ENCODE assay signal across 12 cellular contexts in the genomic region with DNA sequence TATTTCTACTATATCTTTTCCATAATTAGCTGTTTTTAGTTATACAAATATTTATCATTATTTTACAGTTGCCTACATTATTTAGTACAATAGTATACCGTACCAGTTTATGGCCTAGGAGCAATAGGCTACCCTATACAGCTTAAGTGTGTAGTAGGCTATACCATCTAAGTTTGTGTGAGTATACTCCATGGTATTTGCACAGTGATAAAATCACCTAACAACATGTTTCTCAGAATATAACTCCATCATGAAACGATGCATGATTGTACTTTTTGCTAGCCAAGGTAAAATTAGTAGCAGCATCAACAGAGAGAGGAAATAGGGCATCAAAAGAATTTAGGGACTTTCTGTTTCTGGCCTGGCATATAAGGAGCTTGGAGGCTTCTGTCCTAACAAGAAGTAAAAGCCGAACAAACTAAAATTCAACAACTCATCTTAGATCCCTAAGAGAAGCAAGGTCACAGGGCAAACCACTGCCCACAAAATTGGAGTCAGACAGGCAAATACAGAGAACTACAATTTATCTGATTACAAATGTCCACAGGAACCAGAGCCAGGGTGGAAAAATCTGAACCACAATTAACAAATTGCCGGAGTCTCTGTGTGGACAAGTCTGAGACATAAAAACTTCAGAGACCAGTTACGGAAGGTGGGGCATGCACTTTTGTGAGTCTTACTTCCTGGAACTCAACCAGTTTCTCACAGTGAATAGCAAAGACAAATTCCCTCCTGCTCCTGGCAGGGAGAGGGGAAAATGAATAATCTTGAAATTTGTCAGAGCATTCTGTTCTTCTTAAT.
DNase-seq lines count a peak whose midpoint lies in the region; ATAC-seq and TF ChIP-seq lines count a peak whose summit lies in the region.
"Had no signal": no experiment of that assay in that cellular context is flagged by ENCODE, and none has a peak within 500 bp of the region (broad histone marks: within the 10 kb centered on the region; RNA-seq: fewer than 3 reads in every experiment).

No MANE protein-coding gene starts in this region.

- H3K27ac ChIP-seq in ascending aorta (peak overlapping the region; percentile 49 to 81), left ventricle myocardium inferior (replicated peaks) (peak overlapping the region; percentile 60)

- H3K9me3 ChIP-seq in ascending aorta, result no peaks in the 10 kb centered on the region
- H3K9me3 ChIP-seq in left ventricle myocardium inferior (replicated peaks), result no peaks in the 10 kb centered on the region
- H3K9me3 ChIP-seq: Caco-2 had no signal

- no peak for ATAC-seq in GM21390 (IDR thresholded peaks at IDR 0.05; ENCODE audit: unreplicated experiment)
- ATAC-seq: Panc1 had no signal

- intact Hi-C loops in ascending aorta (cut with DNase I), result loop anchor here (2.0 kb wide), 1 partner anchor 840 kb away; no protein-coding TSS in a partner anchor
- intact Hi-C loops in left ventricle myocardium inferior (cut with micrococcal nuclease), result no loop called here

- H3K36me3 ChIP-seq in ascending aorta (no peaks in the 10 kb centered on the region), left ventricle myocardium inferior (no peaks in the 10 kb centered on the region)

- peaks cover 0 to 9% of the 10 kb centered on the region in 2 donors for H3K4me1 ChIP-seq in ascending aorta
- peaks cover 13% of the 10 kb centered on the region for H3K4me1 ChIP-seq in left ventricle myocardium inferior
- H3K4me1 ChIP-seq: Caco-2 had no signal

- H3K4me3 ChIP-seq in ascending aorta (no peak overlapping the region), left ventricle myocardium inferior (no peak overlapping the region)

- no peaks in the 10 kb centered on the region for H3K27me3 ChIP-seq in ascending aorta
- H3K27me3 ChIP-seq in left ventricle myocardium inferior (ENCODE audit: low read depth), result no peaks in the 10 kb centered on the region

- DNase-seq in EL, result peak; percentile 81
- DNase-seq in ascending aorta (ENCODE audit: low spot score in 2 of 2), result peak in 1 of 2 donors; percentile 67
- DNase-seq in left ventricle myocardium inferior, result no peak
- DNase-seq in renal cortical epithelial cell (ENCODE audit: low read depth), result peak; percentile 85
- no peak for DNase-seq in activated naive CD4-positive, alpha-beta T cell treated with Interleukin-2 at 50 U/mL for 16 hours
- no peak for DNase-seq in NCI-H446 treated with DMSO at 0.1 percent for 48 hours (lab: John Stamatoyannopoulos, UW)
- DNase-seq in NCI-H774 (lab: John Stamatoyannopoulos, UW), result no peak
- DNase-seq: activated CD8-positive, alpha-beta memory T cell treated with anti-CD3 and anti-CD28 coated beads, Interleukin-2, amount 50 U/mL, for 48 hours; Caco-2; foreskin melanocyte had no signal

- TF ChIP-seq CTCF in ascending aorta (IDR thresholded peaks at IDR 0.05) (no peak), left ventricle myocardium inferior (IDR thresholded peaks at IDR 0.05; ENCODE audit: borderline replicate concordance) (no peak)

Comparison
In these comparisons a context has a peak if more than half of its experiments do, and no peak if none do; other contexts are left out.
1. DNase-seq: peak in EL (single experiment) and renal cortical epithelial cell (single experiment); none in left ventricle myocardium inferior (single experiment), activated naive CD4-positive, alpha-beta T cell treated with Interleukin-2 at 50 U/mL for 16 hours (single experiment), NCI-H446 treated with DMSO at 0.1 percent for 48 hours (single experiment) and NCI-H774 (single experiment).